26 cellular contexts compared by ENCODE assay signal in genomic region chr16:48959204-48959603, GRCh38.
DNase-seq lines count a peak whose midpoint lies in the region; ATAC-seq, FAIRE-seq and TF ChIP-seq lines count a peak whose summit lies in the region.
"Had no signal": no experiment of that assay in that cellular context is flagged by ENCODE, and none has a peak within 500 bp of the region (broad histone marks: within the 10 kb centered on the region; RNA-seq: fewer than 3 reads in every experiment).

No MANE protein-coding gene starts in this region.

- ATAC-seq in lower lobe of right lung, result no peak
- ATAC-seq: activated T-cell treated with anti-CD3 and anti-CD28 coated beads, Interleukin-2, amount 50 U/mL, for 72 hours; stimulated activated memory B cell treated with anti-CD40 and anti-IgM and Interleukin-4, amounts not matched to agents 10 μg/mL and 1 μg/mL and 100 μg/mL, for 72 hours; T-helper 17 cell had no signal

- H3K9me3 ChIP-seq in BLaER1 (peaks cover 14% of the 10 kb centered on the region), lower lobe of right lung (no peaks in the 10 kb centered on the region), suprapubic skin (no peaks in the 10 kb centered on the region)
- H3K9me3 ChIP-seq: neutrophil, testis had no signal

- no peaks in the 10 kb centered on the region for H4K20me1 ChIP-seq in BLaER1

- H3K27me3 Mint-ChIP-seq in progenitor cell of endocrine pancreas, result peaks cover 10% of the 10 kb centered on the region
- H3K27me3 Mint-ChIP-seq: activated CD4-positive, alpha-beta T cell treated with anti-CD3 and anti-CD28 coated beads, Interleukin-2, amount 10 ng/mL, durations not matched to agents 24 days and 14 days; CD4-positive, CD25-positive, alpha-beta regulatory T cell; stimulated activated memory B cell treated with anti-CD40 and anti-IgM and Interleukin-4, amounts not matched to agents 10 μg/mL and 1 μg/mL and 100 μg/mL, for 72 hours; T-helper 17 cell had no signal

- H3K4me1 ChIP-seq in BLaER1, result peaks cover 53% of the 10 kb centered on the region
- no peaks in the 10 kb centered on the region for H3K4me1 ChIP-seq in lower lobe of right lung
- no peaks in the 10 kb centered on the region for H3K4me1 ChIP-seq in suprapubic skin
- H3K4me1 ChIP-seq: testis had no signal

- DNase-seq in ELF-1 (ENCODE audit: low read depth, low spot score), result peak; percentile 15
- DNase-seq in RCC 7860 (ENCODE audit: low spot score), result peak; percentile 18
- peak; percentile 24 for DNase-seq in kidney glomerular epithelial cell (lab: John Stamatoyannopoulos, UW)
- DNase-seq in lower lobe of right lung, result no peak
- DNase-seq in progenitor cell of endocrine pancreas (ENCODE audit: low spot score, unreplicated experiment), result no peak
- no peak for DNase-seq in suprapubic skin (ENCODE audit: low spot score in 2 of 2)
- DNase-seq: activated CD4-positive, alpha-beta T cell treated with anti-CD3 and anti-CD28 coated beads, Interleukin-2, amount 10 ng/mL, durations not matched to agents 24 days and 14 days; activated naive CD4-positive, alpha-beta T cell treated with anti-CD3 and anti-CD28 coated beads, Interleukin-2, amount 50 U/mL, for 16 hours; activated T-cell treated with anti-CD3 and anti-CD28 coated beads, Interleukin-2, amount 50 U/mL, for 72 hours; anterior cingulate cortex; CD4-positive, CD25-positive, alpha-beta regulatory T cell; cerebellar nuclear complex; foreskin melanocyte; HFFc6; immature natural killer cell; Karpas-422; NCI-H1436; NCI-H226; small intestine; T-helper 17 cell; testis had no signal

- FAIRE-seq in RCC 7860 (lab: Jason Lieb, UNC), result no peak
- FAIRE-seq: HTR-8/SVneo, small intestine had no signal

- peaks cover 15% of the 10 kb centered on the region for H3K9me3 Mint-ChIP-seq in progenitor cell of endocrine pancreas (ENCODE audit: low read depth)
- H3K9me3 Mint-ChIP-seq: activated CD4-positive, alpha-beta T cell treated with anti-CD3 and anti-CD28 coated beads, Interleukin-2, amount 10 ng/mL, durations not matched to agents 24 days and 14 days had no signal

- H3K4me2 ChIP-seq in BLaER1, result peak overlapping the region; percentile 78
- H3K4me2 ChIP-seq: hepatocyte had no signal

- H3K4me3 ChIP-seq in BLaER1, result no peak overlapping the region
- H3K4me3 ChIP-seq in lower lobe of right lung, result no peak overlapping the region
- H3K4me3 ChIP-seq in suprapubic skin, result no peak overlapping the region
- H3K4me3 ChIP-seq: hepatocyte, testis had no signal

- no peak for TF ChIP-seq POLR2A in suprapubic skin (IDR thresholded peaks at IDR 0.05)

- H3K36me3 Mint-ChIP-seq in progenitor cell of endocrine pancreas (ENCODE audit: insufficient read depth), result peaks cover 2% of the 10 kb centered on the region
- H3K36me3 Mint-ChIP-seq: CD4-positive, CD25-positive, alpha-beta regulatory T cell; immature natural killer cell; stimulated activated memory B cell treated with anti-CD40 and anti-IgM and Interleukin-4, amounts not matched to agents 10 μg/mL and 1 μg/mL and 100 μg/mL, for 72 hours had no signal

- TF ChIP-seq CTCF in lower lobe of right lung (IDR thresholded peaks at IDR 0.05), result no peak
- no peak for TF ChIP-seq CTCF in progenitor cell of endocrine pancreas (IDR thresholded peaks at IDR 0.05; ENCODE audit: unreplicated experiment)
- no peak for TF ChIP-seq CTCF in suprapubic skin (IDR thresholded peaks at IDR 0.05)

- no peak overlapping the region for H3K27ac Mint-ChIP-seq in progenitor cell of endocrine pancreas
- H3K27ac Mint-ChIP-seq: activated CD4-positive, alpha-beta T cell treated with anti-CD3 and anti-CD28 coated beads, Interleukin-2, amount 10 ng/mL, durations not matched to agents 24 days and 14 days; activated T-cell treated with anti-CD3 and anti-CD28 coated beads, Interleukin-2, amount 50 U/mL, for 72 hours; CD4-positive, CD25-positive, alpha-beta regulatory T cell; HFFc6; immature natural killer cell; stimulated activated memory B cell treated with anti-CD40 and anti-IgM and Interleukin-4, amounts not matched to agents 10 μg/mL and 1 μg/mL and 100 μg/mL, for 72 hours; T-helper 17 cell had no signal

- intact Hi-C loops in lower lobe of right lung (cut with DNase I), result no loop called here

- H3K4me1 Mint-ChIP-seq in progenitor cell of endocrine pancreas (ENCODE audit: low read depth), result peaks cover 10% of the 10 kb centered on the region
- H3K4me1 Mint-ChIP-seq: activated CD4-positive, alpha-beta T cell treated with anti-CD3 and anti-CD28 coated beads, Interleukin-2, amount 10 ng/mL, durations not matched to agents 24 days and 14 days; CD4-positive, CD25-positive, alpha-beta regulatory T cell; immature natural killer cell; stimulated activated memory B cell treated with anti-CD40 and anti-IgM and Interleukin-4, amounts not matched to agents 10 μg/mL and 1 μg/mL and 100 μg/mL, for 72 hours; T-helper 17 cell had no signal

- no peak overlapping the region for H3K4me3 Mint-ChIP-seq in progenitor cell of endocrine pancreas (ENCODE audit: low read depth)
- H3K4me3 Mint-ChIP-seq: activated CD4-positive, alpha-beta T cell treated with anti-CD3 and anti-CD28 coated beads, Interleukin-2, amount 10 ng/mL, durations not matched to agents 24 days and 14 days; activated T-cell treated with anti-CD3 and anti-CD28 coated beads, Interleukin-2, amount 50 U/mL, for 72 hours; CD4-positive, CD25-positive, alpha-beta regulatory T cell; HFFc6; immature natural killer cell; stimulated activated memory B cell treated with anti-CD40 and anti-IgM and Interleukin-4, amounts not matched to agents 10 μg/mL and 1 μg/mL and 100 μg/mL, for 72 hours; T-helper 17 cell had no signal

- no peak for TF ChIP-seq EP300 in suprapubic skin (IDR thresholded peaks at IDR 0.05)

- H3K9ac ChIP-seq in BLaER1, result no peak overlapping the region

- no peak overlapping the region for H3K27ac ChIP-seq in BLaER1
- H3K27ac ChIP-seq in lower lobe of right lung, result no peak overlapping the region
- no peak overlapping the region for H3K27ac ChIP-seq in suprapubic skin
- H3K27ac ChIP-seq: hepatocyte, neutrophil, testis had no signal

- H3K27me3 ChIP-seq in BLaER1, result no peaks in the 10 kb centered on the region
- no peaks in the 10 kb centered on the region for H3K27me3 ChIP-seq in lower lobe of right lung (ENCODE audit: low read depth)
- H3K27me3 ChIP-seq in suprapubic skin, result no peaks in the 10 kb centered on the region
- H3K27me3 ChIP-seq: hepatocyte, neutrophil, testis had no signal

- H3K36me3 ChIP-seq in BLaER1, result no peaks in the 10 kb centered on the region
- H3K36me3 ChIP-seq in lower lobe of right lung, result no peaks in the 10 kb centered on the region
- no peaks in the 10 kb centered on the region for H3K36me3 ChIP-seq in suprapubic skin
- H3K36me3 ChIP-seq: neutrophil had no signal

- WGBS in suprapubic skin, result 53% methylated on average over 3 of the region's 3 CpGs

Comparison
In these comparisons a context has a peak if more than half of its experiments do, and no peak if none do; other contexts are left out.
1. DNase-seq: peak in ELF-1 (single experiment), RCC 7860 (single experiment) and kidney glomerular epithelial cell (single experiment); none in lower lobe of right lung (single experiment), progenitor cell of endocrine pancreas (single experiment) and suprapubic skin (0 of 2).